ENCODE assay signal across 8 cellular contexts in genomic region chrX:139931646-139932076, GRCh38. TPM values are rescaled to one million over a fixed set of nuclear protein-coding genes. Genes with fewer than 3 reads are reported as not detected.
A peak's percentile ranks its signal among the peaks of the same experiment; 100 is the strongest.
DNase-seq lines count a peak whose midpoint lies in the region; ATAC-seq and TF ChIP-seq lines count a peak whose summit lies in the region.

No MANE protein-coding gene starts in this region.

- peak overlapping the region; percentile 66 to 86 (median 85) for H3K4me3 Mint-ChIP-seq in CD4-positive, CD25-positive, alpha-beta regulatory T cell
- H3K4me3 Mint-ChIP-seq in neural crest cell, result peak overlapping the region; percentile 87

- H3K27me3 ChIP-seq in CD4-positive, CD25-positive, alpha-beta regulatory T cell (ENCODE audit: control insufficient read depth, insufficient read depth, low read length), result no peaks in the 10 kb centered on the region
- no peaks in the 10 kb centered on the region for H3K27me3 ChIP-seq in MG63
- H3K27me3 ChIP-seq in ectodermal cell (ENCODE audit: control insufficient read depth, insufficient read depth, low read length, poor library complexity, severe bottlenecking), result no peaks in the 10 kb centered on the region

- no peaks in the 10 kb centered on the region for H3K36me3 ChIP-seq in CD4-positive, CD25-positive, alpha-beta regulatory T cell (ENCODE audit: control insufficient read depth, insufficient read depth, low read length)
- no peaks in the 10 kb centered on the region for H3K36me3 ChIP-seq in MG63
- H3K36me3 ChIP-seq in ectodermal cell (ENCODE audit: control insufficient read depth, insufficient read depth, low read length), result no peaks in the 10 kb centered on the region

- peak overlapping the region in 1 of 3 donors; percentile 31 for H3K27ac Mint-ChIP-seq in CD4-positive, CD25-positive, alpha-beta regulatory T cell
- no peak overlapping the region for H3K27ac Mint-ChIP-seq in neural crest cell (ENCODE audit: unreplicated experiment)

- peak in 1 of 3 donors; percentile 43 for DNase-seq in CD4-positive, CD25-positive, alpha-beta regulatory T cell
- DNase-seq in MG63, result no peak
- peak; percentile 9 for DNase-seq in neural crest cell (ENCODE audit: low read depth, low spot score)
- DNase-seq in SW480 (ENCODE audit: low spot score), result no peak
- no peak for DNase-seq in putamen (ENCODE audit: low spot score)

- no peak for TF ChIP-seq CTCF in neural crest cell (conservative IDR thresholded peaks at IDR 0.05)

- peaks cover 0 to 23% (median 11%) of the 10 kb centered on the region in 4 donors for H3K4me1 Mint-ChIP-seq in CD4-positive, CD25-positive, alpha-beta regulatory T cell
- peaks cover 24% of the 10 kb centered on the region for H3K4me1 Mint-ChIP-seq in neural crest cell

- WGBS in ectodermal cell, 2 experiments, result 0% methylated on average over 33 of the region's 33 CpGs

- peak overlapping the region; percentile 41 for H3K27ac ChIP-seq in CD4-positive, CD25-positive, alpha-beta regulatory T cell (ENCODE audit: insufficient read depth, low read length, poor library complexity, severe bottlenecking)
- H3K27ac ChIP-seq in ectodermal cell (ENCODE audit: insufficient read depth, low read depth, low read length, poor library complexity, severe bottlenecking), result no peak overlapping the region

- peak overlapping the region; percentile 60 for H3K4me3 ChIP-seq in CD4-positive, CD25-positive, alpha-beta regulatory T cell (ENCODE audit: low read depth, low read length)
- H3K4me3 ChIP-seq in MG63, result peak overlapping the region; percentile 73
- peak overlapping the region; percentile 49 for H3K4me3 ChIP-seq in ectodermal cell (ENCODE audit: insufficient read depth, low read depth, low read length)

- H3K36me3 Mint-ChIP-seq in CD4-positive, CD25-positive, alpha-beta regulatory T cell, result no peaks in the 10 kb centered on the region
- H3K36me3 Mint-ChIP-seq in neural crest cell (ENCODE audit: low read depth), result no peaks in the 10 kb centered on the region

- ATAC-seq in CD4-positive, CD25-positive, alpha-beta regulatory T cell (ENCODE audit: low read depth in 2 of 2), result no peak
- no peak for ATAC-seq in HG02759 (IDR thresholded peaks at IDR 0.05; ENCODE audit: unreplicated experiment)
- no peak for ATAC-seq in GM19455 (IDR thresholded peaks at IDR 0.05; ENCODE audit: unreplicated experiment)

- no peaks in the 10 kb centered on the region for H3K9me3 Mint-ChIP-seq in CD4-positive, CD25-positive, alpha-beta regulatory T cell
- no peaks in the 10 kb centered on the region for H3K9me3 Mint-ChIP-seq in neural crest cell

- H3K27me3 Mint-ChIP-seq in CD4-positive, CD25-positive, alpha-beta regulatory T cell, result no peaks in the 10 kb centered on the region
- peaks cover 12% of the 10 kb centered on the region for H3K27me3 Mint-ChIP-seq in neural crest cell (ENCODE audit: low read depth)

- peaks cover 16% of the 10 kb centered on the region for H3K4me1 ChIP-seq in CD4-positive, CD25-positive, alpha-beta regulatory T cell (ENCODE audit: control insufficient read depth, insufficient read depth, low read length, poor library complexity, severe bottlenecking)
- no peaks in the 10 kb centered on the region for H3K4me1 ChIP-seq in ectodermal cell (ENCODE audit: control insufficient read depth, insufficient read depth, low read length)

- H3K9me3 ChIP-seq in CD4-positive, CD25-positive, alpha-beta regulatory T cell (ENCODE audit: control insufficient read depth in 2 of 2, low read length in 2 of 2), result no peaks in the 10 kb centered on the region
- H3K9me3 ChIP-seq in MG63 (no peaks in the 10 kb centered on the region), ectodermal cell (ENCODE audit: control insufficient read depth, low read length) (no peaks in the 10 kb centered on the region)

RNA-seq across cellular contexts. Expression of gene ATP11C, which starts 1.2 kb away (rescaled TPM):
- total RNA-seq in CD4-positive, CD25-positive, alpha-beta regulatory T cell, result 19.4 TPM
- 1 to 10 TPM; 2.9 to 4.6 (median 4.2) TPM for polyA plus RNA-seq in CD4-positive, CD25-positive, alpha-beta regulatory T cell
- total RNA-seq in MG63 (2014; rRNA removed; shearing (Covaris generic); ENCODE audit: low replicate concordance), result 33.0 and 38.2 TPM in 2 replicates
- 28.6 TPM for polyA plus RNA-seq in ectodermal cell (2013, experiment 1 of 4)
- 26.1 TPM for polyA plus RNA-seq in ectodermal cell (2013, experiment 2 of 4)
- 29.0 TPM for polyA plus RNA-seq in ectodermal cell (2013, experiment 3 of 4)
- polyA plus RNA-seq in ectodermal cell (2013, experiment 4 of 4), result 27.2 TPM
- 26.4 and 30.6 TPM in 2 replicates for total RNA-seq in neural crest cell

RNA-seq across cellular contexts. Expression of gene CXorf66, which starts 33.7 kb away (rescaled TPM):
- not detected for total RNA-seq in CD4-positive, CD25-positive, alpha-beta regulatory T cell
- not detected for polyA plus RNA-seq in CD4-positive, CD25-positive, alpha-beta regulatory T cell
- total RNA-seq in MG63 (2014; rRNA removed; shearing (Covaris generic); ENCODE audit: low replicate concordance), result not detected in 2 replicates
- not detected for polyA plus RNA-seq in ectodermal cell (2013, experiment 1 of 4)
- polyA plus RNA-seq in ectodermal cell (2013, experiment 2 of 4), result not detected
- polyA plus RNA-seq in ectodermal cell (2013, experiment 3 of 4), result not detected
- polyA plus RNA-seq in ectodermal cell (2013, experiment 4 of 4), result not detected
- not detected in 2 replicates for total RNA-seq in neural crest cell
